Comparison of ENCODE assay signal across 18 cellular contexts in the genomic region with DNA sequence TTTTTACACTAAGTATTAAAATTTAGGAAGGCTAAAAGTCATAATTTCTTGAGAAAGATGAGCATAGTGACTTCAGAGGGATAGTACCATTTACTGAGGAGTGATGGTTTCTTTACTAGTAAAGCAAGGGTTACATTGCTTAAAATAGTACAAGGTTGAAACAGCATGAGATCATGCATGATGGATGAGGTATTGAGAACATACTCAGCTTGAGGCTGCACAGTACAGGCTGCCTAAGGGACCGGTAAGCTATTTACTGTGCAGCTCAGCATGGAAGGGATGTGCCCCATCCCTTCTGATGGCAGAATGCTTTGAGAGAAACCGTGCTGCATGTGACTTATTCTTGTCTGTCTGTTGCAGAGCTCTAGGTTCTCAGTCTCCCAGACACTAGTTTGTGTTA.
DNase-seq lines count a peak whose midpoint lies in the region; ATAC-seq and TF ChIP-seq lines count a peak whose summit lies in the region.
"Had no signal": no experiment of that assay in that cellular context is flagged by ENCODE, and none has a peak within 500 bp of the region (broad histone marks: within the 10 kb centered on the region; RNA-seq: fewer than 3 reads in every experiment).

No MANE protein-coding gene starts in this region.

- H3K27ac Mint-ChIP-seq in stimulated activated naive B cell treated with anti-CD40 and anti-IgM and Interleukin-4, amounts not matched to agents 10 μg/mL and 1 μg/mL and 100 μg/mL, for 72 hours = no peak overlapping the region
- H3K27ac Mint-ChIP-seq: activated T-cell treated with anti-CD3 and anti-CD28 coated beads, Interleukin-2, amount 50 U/mL, for 24 hours; brain had no signal

- DNase-seq in amniotic epithelial cell (ENCODE audit: low read depth) (peak; percentile 51), PC-3 (no peak), left colon (no peak)
- no peak for DNase-seq in stimulated activated naive B cell treated with anti-CD40 and anti-IgM and Interleukin-4, amounts not matched to agents 10 μg/mL and 1 μg/mL and 100 μg/mL, for 72 hours
- DNase-seq: activated CD4-positive, alpha-beta T cell treated with anti-CD3 and anti-CD28 coated beads, Interleukin-2, amount 50 U/mL, for 4 hours; activated naive CD4-positive, alpha-beta T cell treated with anti-CD3 and anti-CD28 coated beads, Interleukin-2, amount 50 U/mL, for 16 hours; activated T-cell treated with anti-CD3 and anti-CD28 coated beads, Interleukin-2, amount 50 U/mL, for 24 hours; H7; naive B cell; NCI-H1436 had no signal

- no peaks in the 10 kb centered on the region for H3K9me2 ChIP-seq in PC-3 (replicated peaks; ENCODE audit: low read length)

- H3K4me3 ChIP-seq in HEK293 (ENCODE audit: low read depth, low read length) (no peak overlapping the region), gastroesophageal sphincter (no peak overlapping the region), PC-3 (ENCODE audit: low read length) (no peak overlapping the region)
- H3K4me3 ChIP-seq: BLaER1 treated with 17β-estradiol and CSF1 and Interleukin-3, amounts not matched to agents 10 nM and 100 nM; lung; skin epidermis; thoracic aorta had no signal

- H3K4me1 ChIP-seq in HEK293 (ENCODE audit: control insufficient read depth, insufficient read depth, low read length) (no peaks in the 10 kb centered on the region), gastroesophageal sphincter (no peaks in the 10 kb centered on the region), PC-3 (ENCODE audit: insufficient read depth, low read length) (0 out of 2 replicates have a peak, but pooled peaks cover 4% of the 10 kb centered on the region)

- no peak overlapping the region for H2AFZ ChIP-seq in PC-3 (ENCODE audit: low read length)

- no peak overlapping the region for H3K9ac ChIP-seq in PC-3 (ENCODE audit: low read length)
- H3K9ac ChIP-seq: BLaER1 treated with 17β-estradiol and CSF1 and Interleukin-3, amounts not matched to agents 10 nM and 100 nM had no signal

- BruUV-seq in PC-3 (replicated peaks; lab: Mats Ljungman, UMichigan) = no TSS peak

- H3K79me2 ChIP-seq in PC-3 (ENCODE audit: low read length) = no peaks in the 10 kb centered on the region

- WGBS in gastroesophageal sphincter (ENCODE audit: low coverage in 1 of 2), 2 donors = 30 to 55% methylated on average over 2 of the region's 2 CpGs

- CTCF ChIA-PET in HEK293 (lab: Yijun Ruan, JAX) (interaction anchor here (0.8 to 1.7 kb wide), 3 partner anchors 8 to 141 kb away, joined by 3 to 4 read pairs (median 4); no protein-coding TSS in a partner anchor), PC-3 (lab: Charles Lee) (no interaction called here)

- intact Hi-C loops in PC-3 (cut with micrococcal nuclease) (no loop called here), left colon (cut with DNase I, micrococcal nuclease) (no loop called here)

- no peak overlapping the region for H3K4me2 ChIP-seq in PC-3 (ENCODE audit: low read length)

- H3K27me3 ChIP-seq in gastroesophageal sphincter = no peaks in the 10 kb centered on the region
- no peaks in the 10 kb centered on the region for H3K27me3 ChIP-seq in PC-3 (ENCODE audit: low read length)
- H3K27me3 ChIP-seq: BLaER1 treated with 17β-estradiol and CSF1 and Interleukin-3, amounts not matched to agents 10 nM and 100 nM had no signal

- no peaks in the 10 kb centered on the region for H3F3A ChIP-seq in PC-3 (ENCODE audit: low read length, unreplicated experiment)

- no peak for TF ChIP-seq CTCF in HEK293 (tag by site-specific recombination; IDR thresholded peaks at IDR 0.05)
- TF ChIP-seq CTCF in gastroesophageal sphincter (IDR thresholded peaks at IDR 0.05) = no peak
- no peak for TF ChIP-seq CTCF in PC-3 (conservative IDR thresholded peaks at IDR 0.05; ENCODE audit: low read depth, low read length)

- ATAC-seq in GM18511 (IDR thresholded peaks at IDR 0.05; ENCODE audit: unreplicated experiment) (peak; percentile 68), gastroesophageal sphincter (no peak), PC-3 (no peak), left colon (no peak)
- peak; percentile 79 to 94 for ATAC-seq in stimulated activated naive B cell treated with anti-CD40 and anti-IgM and Interleukin-4, amounts not matched to agents 10 μg/mL and 1 μg/mL and 100 μg/mL, for 72 hours (replicated peaks)

- TF ChIP-seq EP300 in gastroesophageal sphincter (IDR thresholded peaks at IDR 0.05) = no peak

- H3K9me3 ChIP-seq in HEK293 (ENCODE audit: control insufficient read depth, insufficient read depth, low read depth, low read length) (no peaks in the 10 kb centered on the region), gastroesophageal sphincter (no peaks in the 10 kb centered on the region), PC-3 (ENCODE audit: low read length) (no peaks in the 10 kb centered on the region)
- H3K9me3 ChIP-seq: BLaER1 treated with 17β-estradiol and CSF1 and Interleukin-3, amounts not matched to agents 10 nM and 100 nM; thoracic aorta had no signal

- H3K36me3 ChIP-seq in HEK293 (ENCODE audit: control insufficient read depth in 2 of 2, insufficient read depth in 1 of 2, low read length in 2 of 2) (no peaks in the 10 kb centered on the region), gastroesophageal sphincter (no peaks in the 10 kb centered on the region), PC-3 (ENCODE audit: low read depth, low read length) (no peaks in the 10 kb centered on the region)
- H3K36me3 ChIP-seq: BLaER1 treated with 17β-estradiol and CSF1 and Interleukin-3, amounts not matched to agents 10 nM and 100 nM; thoracic aorta had no signal

- peaks cover 3 to 12% of the 10 kb centered on the region in 2 donors for H3K4me1 Mint-ChIP-seq in stimulated activated naive B cell treated with anti-CD40 and anti-IgM and Interleukin-4, amounts not matched to agents 10 μg/mL and 1 μg/mL and 100 μg/mL, for 72 hours

- H3K27ac ChIP-seq in HEK293 (ENCODE audit: extremely low read depth, low read depth, low read length) = no peak overlapping the region
- H3K27ac ChIP-seq in gastroesophageal sphincter = no peak overlapping the region
- H3K27ac ChIP-seq in PC-3 (ENCODE audit: low read length) = no peak overlapping the region
- H3K27ac ChIP-seq: BLaER1 treated with 17β-estradiol and CSF1 and Interleukin-3, amounts not matched to agents 10 nM and 100 nM; skin epidermis; thoracic aorta had no signal

- H3K9me3 Mint-ChIP-seq in stimulated activated naive B cell treated with anti-CD40 and anti-IgM and Interleukin-4, amounts not matched to agents 10 μg/mL and 1 μg/mL and 100 μg/mL, for 72 hours = no peaks in the 10 kb centered on the region
- H3K9me3 Mint-ChIP-seq: activated T-cell treated with anti-CD3 and anti-CD28 coated beads, Interleukin-2, amount 50 U/mL, for 24 hours; brain; naive B cell had no signal

- no peak for TF ChIP-seq POLR2A in gastroesophageal sphincter (IDR thresholded peaks at IDR 0.05)

- no peaks in the 10 kb centered on the region for H3K27me3 Mint-ChIP-seq in stimulated activated naive B cell treated with anti-CD40 and anti-IgM and Interleukin-4, amounts not matched to agents 10 μg/mL and 1 μg/mL and 100 μg/mL, for 72 hours
- H3K27me3 Mint-ChIP-seq: activated T-cell treated with anti-CD3 and anti-CD28 coated beads, Interleukin-2, amount 50 U/mL, for 24 hours; brain; naive B cell had no signal

- H4K20me1 ChIP-seq in PC-3 (ENCODE audit: low read length) = no peaks in the 10 kb centered on the region
- H4K20me1 ChIP-seq: BLaER1 treated with 17β-estradiol and CSF1 and Interleukin-3, amounts not matched to agents 10 nM and 100 nM had no signal

- H3K4me3 Mint-ChIP-seq in stimulated activated naive B cell treated with anti-CD40 and anti-IgM and Interleukin-4, amounts not matched to agents 10 μg/mL and 1 μg/mL and 100 μg/mL, for 72 hours = no peak overlapping the region
- H3K4me3 Mint-ChIP-seq: activated T-cell treated with anti-CD3 and anti-CD28 coated beads, Interleukin-2, amount 50 U/mL, for 24 hours; brain had no signal

- H3K36me3 Mint-ChIP-seq in stimulated activated naive B cell treated with anti-CD40 and anti-IgM and Interleukin-4, amounts not matched to agents 10 μg/mL and 1 μg/mL and 100 μg/mL, for 72 hours = no peaks in the 10 kb centered on the region
- H3K36me3 Mint-ChIP-seq: brain had no signal

- POLR2A ChIA-PET in HEK293 (lab: Yijun Ruan, JAX) (no interaction called here), PC-3 (lab: Charles Lee; ENCODE audit: unreplicated experiment) (interaction anchor here (0.6 kb wide), 1 partner anchor 9 kb away, joined by 3 read pairs; no protein-coding TSS in a partner anchor)

TF ChIP-seq in HEK293, 187 proteins besides CTCF, POLR2A, EP300 and RAD21:
- TF ChIP-seq KLF1 (tag by site-specific recombination; IDR thresholded peaks at IDR 0.05) (no peak), ZIC2 (tag by site-specific recombination; IDR thresholded peaks at IDR 0.05) (peak; percentile 19; the same call in 1 of the 2 replicates)

Comparison
In these comparisons a context has a peak if more than half of its experiments do, and no peak if none do; other contexts are left out.
1. ATAC-seq: peak in GM18511 (single experiment) and stimulated activated naive B cell treated with anti-CD40 and anti-IgM and Interleukin-4, amounts not matched to agents 10 μg/mL and 1 μg/mL and 100 μg/mL, for 72 hours (2 of 2); none in gastroesophageal sphincter (single experiment), PC-3 (single experiment) and left colon (single experiment).